1 cellular context compared by ENCODE assay signal in genomic region chr12:52152905-52153317, GRCh38.
A peak's percentile ranks its signal among the peaks of the same experiment; 100 is the strongest.
TF ChIP-seq lines count a peak whose summit lies in the region.

No MANE protein-coding gene starts in this region.

TF ChIP-seq in K562, 482 proteins besides CTCF, POLR2A, EP300 and RAD21 (continued from another document):
- TF ChIP-seq PHB2 (IDR thresholded peaks at IDR 0.05; ENCODE audit: low read depth) (no peak), BCOR (IDR thresholded peaks at IDR 0.05) (0 out of 2 replicates have a peak, but pooled peaks have one; percentile 10)
